In genomic region chr11:94784884-94785283, GRCh38 we compare ENCODE assay signal across 1 cellular context.
TF ChIP-seq lines count a peak whose summit lies in the region.

No MANE protein-coding gene starts in this region.

TF ChIP-seq in IMR-90, 13 proteins besides CTCF, POLR2A, EP300 and RAD21 (continued from another document):
- TF ChIP-seq MAZ (IDR thresholded peaks at IDR 0.05; ENCODE audit: borderline replicate concordance, low read depth, low read length) (no peak), MXI1 (IDR thresholded peaks at IDR 0.05; ENCODE audit: borderline replicate concordance, low read depth, low read length) (no peak), ELK1 (IDR thresholded peaks at IDR 0.05; ENCODE audit: borderline replicate concordance, low read depth, low read length) (no peak), CHD1 (IDR thresholded peaks at IDR 0.05; ENCODE audit: low read depth, low read length) (no peak), MAFK (IDR thresholded peaks at IDR 0.05; ENCODE audit: low read depth, low read length) (no peak), FOS (IDR thresholded peaks at IDR 0.05; ENCODE audit: low read depth, low read length) (no peak), NFE2L2 (IDR thresholded peaks at IDR 0.05; ENCODE audit: low read depth, low read length) (no peak), SMC3 (IDR thresholded peaks at IDR 0.05; ENCODE audit: low read depth, low read length) (no peak), RCOR1 (IDR thresholded peaks at IDR 0.05; ENCODE audit: insufficient replicate concordance, low read length) (no peak), CEBPB (IDR thresholded peaks at IDR 0.05; ENCODE audit: low read depth, low read length) (no peak), BHLHE40 (IDR thresholded peaks at IDR 0.05; ENCODE audit: low read depth, low read length) (no peak)
